ENCODE assay signal across 24 cellular contexts in the genomic region with DNA sequence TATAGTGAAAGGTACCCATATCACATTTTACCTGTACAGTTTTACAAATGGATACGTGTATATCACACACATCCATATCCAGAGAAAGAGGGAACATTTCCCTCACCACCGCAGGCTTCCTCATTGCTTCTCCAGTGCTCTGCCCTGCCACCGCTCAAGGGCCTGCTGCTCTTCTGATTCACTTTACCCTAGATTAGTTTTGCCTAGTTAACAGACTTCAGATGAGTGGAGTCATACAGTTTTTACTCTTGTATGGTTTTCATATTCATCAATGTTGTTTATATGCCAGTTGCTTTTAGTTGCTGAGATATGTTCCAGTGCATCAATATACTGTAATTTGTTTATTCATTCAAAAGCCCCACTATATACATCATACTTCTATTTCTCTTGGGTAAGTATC. TPM values are rescaled to one million over a fixed set of nuclear protein-coding genes. Genes with fewer than 3 reads are reported as not detected.
A peak's percentile ranks its signal among the peaks of the same experiment; 100 is the strongest.
DNase-seq lines count a peak whose midpoint lies in the region; ATAC-seq and TF ChIP-seq lines count a peak whose summit lies in the region.
"Had no signal": no experiment of that assay in that cellular context is flagged by ENCODE, and none has a peak within 500 bp of the region (broad histone marks: within the 10 kb centered on the region; RNA-seq: fewer than 3 reads in every experiment).

No MANE protein-coding gene starts in this region.

- H3K9me3 Mint-ChIP-seq in activated CD8-positive, alpha-beta T cell treated with anti-CD3 and anti-CD28 coated beads, Interleukin-2, amount 10 ng/mL, durations not matched to agents 7 days and 5 days (ENCODE audit: insufficient read depth) = no peaks in the 10 kb centered on the region
- H3K9me3 Mint-ChIP-seq in memory B cell (no peaks in the 10 kb centered on the region), type B pancreatic cell (no peaks in the 10 kb centered on the region)
- H3K9me3 Mint-ChIP-seq: neural progenitor cell had no signal

- POLR2A ChIA-PET in activated CD8-positive, alpha-beta T cell treated with anti-CD3 and anti-CD28 coated beads, Interleukin-2, amount 10 ng/mL, durations not matched to agents 7 days and 5 days (lab: Charles Lee) = no interaction called here

- DNase-seq in cardiac septum (ENCODE audit: low spot score) = peak; percentile 17
- no peak for DNase-seq in left cardiac atrium
- no peak for DNase-seq in activated CD8-positive, alpha-beta T cell treated with anti-CD3 and anti-CD28 coated beads, Interleukin-2, amount 10 ng/mL, durations not matched to agents 7 days and 5 days
- no peak for DNase-seq in memory B cell (ENCODE audit: low spot score in 2 of 2)
- no peak for DNase-seq in type B pancreatic cell (ENCODE audit: extremely low spot score, unreplicated experiment)
- DNase-seq in KBM-7 = no peak
- no peak for DNase-seq in nucleus accumbens (lab: John Stamatoyannopoulos, UW)
- DNase-seq in T-helper 9 cell = no peak
- DNase-seq: DMS79 treated with DMSO at 0.1 percent for 48 hours; effector CD4-positive, alpha-beta T cell; GOT3; KG1; midbrain; MV-4-11; NCI-H1694 treated with DMSO at 0.1 percent for 48 hours; NCI-H226; NCI-H82; OCI-M1; SHP77; stimulated activated CD4-positive, alpha-beta T cell treated with anti-CD3 and anti-CD28 coated beads, Interleukin-2, amount 100 ng/mL, for 24 hours; stimulated activated naive CD4-positive, alpha-beta T cell treated with Interleukin-2 at 50 U/mL for 16 hours; trophoblast cell had no signal

- peaks cover 17% of the 10 kb centered on the region for H3K4me1 Mint-ChIP-seq in activated CD8-positive, alpha-beta T cell treated with anti-CD3 and anti-CD28 coated beads, Interleukin-2, amount 10 ng/mL, durations not matched to agents 7 days and 5 days (ENCODE audit: low read depth)
- no peaks in the 10 kb centered on the region for H3K4me1 Mint-ChIP-seq in memory B cell
- H3K4me1 Mint-ChIP-seq in type B pancreatic cell (ENCODE audit: unreplicated experiment) = no peaks in the 10 kb centered on the region
- H3K4me1 Mint-ChIP-seq: neural progenitor cell had no signal

- no peaks in the 10 kb centered on the region for H3K27me3 Mint-ChIP-seq in activated CD8-positive, alpha-beta T cell treated with anti-CD3 and anti-CD28 coated beads, Interleukin-2, amount 10 ng/mL, durations not matched to agents 7 days and 5 days (ENCODE audit: low read depth)
- no peaks in the 10 kb centered on the region for H3K27me3 Mint-ChIP-seq in memory B cell
- H3K27me3 Mint-ChIP-seq in type B pancreatic cell = no peaks in the 10 kb centered on the region

- no peak for ATAC-seq in left cardiac atrium
- ATAC-seq in activated CD8-positive, alpha-beta T cell treated with anti-CD3 and anti-CD28 coated beads, Interleukin-2, amount 10 ng/mL, durations not matched to agents 7 days and 5 days = no peak
- ATAC-seq in memory B cell (ENCODE audit: low read depth) = no peak
- ATAC-seq: gastroesophageal sphincter had no signal

- intact Hi-C loops in cardiac septum (cut with DNase I) (no loop called here), left cardiac atrium (cut with DNase I) (no loop called here)

- H3K36me3 Mint-ChIP-seq in activated CD8-positive, alpha-beta T cell treated with anti-CD3 and anti-CD28 coated beads, Interleukin-2, amount 10 ng/mL, durations not matched to agents 7 days and 5 days (ENCODE audit: low read depth) = peaks cover 84% of the 10 kb centered on the region
- H3K36me3 Mint-ChIP-seq in memory B cell (peaks cover 29% of the 10 kb centered on the region), type B pancreatic cell (peaks cover 62% of the 10 kb centered on the region)

- CTCF ChIA-PET in activated CD8-positive, alpha-beta T cell treated with anti-CD3 and anti-CD28 coated beads, Interleukin-2, amount 10 ng/mL, durations not matched to agents 7 days and 5 days (lab: Charles Lee) = no interaction called here

- no peak for TF ChIP-seq CTCF in type B pancreatic cell (conservative IDR thresholded peaks at IDR 0.05)

- in situ Hi-C loops in KBM-7 (cut with MboI; ENCODE audit: low pct_unique_long_range_greater_than_20kb, low sequenced_read_pairs) = no loop called here

- peak overlapping the region; percentile 14 for H3K27ac Mint-ChIP-seq in activated CD8-positive, alpha-beta T cell treated with anti-CD3 and anti-CD28 coated beads, Interleukin-2, amount 10 ng/mL, durations not matched to agents 7 days and 5 days
- H3K27ac Mint-ChIP-seq in memory B cell = peak overlapping the region; percentile 28
- peak overlapping the region; percentile 31 for H3K27ac Mint-ChIP-seq in type B pancreatic cell
- H3K27ac Mint-ChIP-seq: neural progenitor cell had no signal

- no peak overlapping the region for H3K4me3 Mint-ChIP-seq in activated CD8-positive, alpha-beta T cell treated with anti-CD3 and anti-CD28 coated beads, Interleukin-2, amount 10 ng/mL, durations not matched to agents 7 days and 5 days
- H3K4me3 Mint-ChIP-seq in memory B cell = no peak overlapping the region
- H3K4me3 Mint-ChIP-seq in type B pancreatic cell = no peak overlapping the region
- H3K4me3 Mint-ChIP-seq: neural progenitor cell had no signal

RNA-seq across cellular contexts. Expression of a gene that starts 53.9 kb away (rescaled TPM):
- total RNA-seq in cardiac septum (24.6 TPM), left cardiac atrium (10 to 100 TPM; 19.1 to 20.7 TPM), type B pancreatic cell (ENCODE audit: low replicate concordance) (48.7 and 55.4 TPM in 2 replicates)
- 10 to 100 TPM; 34.4 to 39.2 TPM for total RNA-seq in activated CD8-positive, alpha-beta T cell treated with anti-CD3 and anti-CD28 coated beads, Interleukin-2, amount 10 ng/mL, durations not matched to agents 7 days and 5 days

RNA-seq across cellular contexts. Expression of a gene that starts 54.9 kb away (rescaled TPM):
- total RNA-seq in cardiac septum (151 TPM), left cardiac atrium (100 to 1,000 TPM; 136 to 155 TPM), type B pancreatic cell (ENCODE audit: low replicate concordance) (225 and 300 TPM in 2 replicates)
- 100 to 1,000 TPM; 215 to 216 TPM for total RNA-seq in activated CD8-positive, alpha-beta T cell treated with anti-CD3 and anti-CD28 coated beads, Interleukin-2, amount 10 ng/mL, durations not matched to agents 7 days and 5 days
